12 cellular contexts compared by ENCODE assay signal in genomic region chr9:91186311-91187101, GRCh38.
DNase-seq lines count a peak whose midpoint lies in the region; ATAC-seq, FAIRE-seq and TF ChIP-seq lines count a peak whose summit lies in the region.
"Had no signal": no experiment of that assay in that cellular context is flagged by ENCODE, and none has a peak within 500 bp of the region (broad histone marks: within the 10 kb centered on the region; RNA-seq: fewer than 3 reads in every experiment).

No MANE protein-coding gene starts in this region.

- CTCF ChIA-PET in RWPE1 (lab: Yijun Ruan, JAX), result interaction anchor here (0.6 kb wide), 1 partner anchor 19 kb away, joined by 3 read pairs; no protein-coding TSS in a partner anchor
- CTCF ChIA-PET in endothelial cell of umbilical vein (lab: Charles Lee), result interaction anchor here (0.8 kb wide), 1 partner anchor 11 kb away, joined by 3 read pairs; no protein-coding TSS in a partner anchor

- intact Hi-C loops in endothelial cell of umbilical vein (cut with micrococcal nuclease), result no loop called here

- BruUV-seq in endothelial cell of umbilical vein (replicated peaks; lab: Mats Ljungman, UMichigan), result no TSS peak

- TF ChIP-seq CTCF in RWPE1 (conservative IDR thresholded peaks at IDR 0.05; ENCODE audit: low read depth) (no peak), endothelial cell of umbilical vein (IDR thresholded peaks at IDR 0.05; ENCODE audit: extremely low read depth in 1 of 2, insufficient read depth in 1 of 2, low read depth in 1 of 2, low read length in 2 of 2) (no peak)

- no peak for ATAC-seq in GM21367 (IDR thresholded peaks at IDR 0.05; ENCODE audit: unreplicated experiment)
- ATAC-seq in GM18520 (IDR thresholded peaks at IDR 0.05; ENCODE audit: unreplicated experiment), result no peak

- dilution Hi-C loops in endothelial cell of umbilical vein (cut with MboI; ENCODE audit: extremely low pct_ligation_motif_present, low sequenced_read_pairs), result no loop called here

- H3K27me3 ChIP-seq in endothelial cell of umbilical vein (ENCODE audit: control insufficient read depth in 2 of 2, insufficient read depth in 2 of 2, low read length in 2 of 2), result no peaks in the 10 kb centered on the region
- H3K27me3 ChIP-seq: testis had no signal

- peak; percentile 15 for DNase-seq in SKM-1 treated with dmso at 0.1 percent for 144 hours (lab: John Stamatoyannopoulos, UW; ENCODE audit: unreplicated experiment)
- no peak for DNase-seq in SKM-1 (lab: John Stamatoyannopoulos, UW; ENCODE audit: unreplicated experiment)
- peak; percentile 68 for DNase-seq in RWPE1 (ENCODE audit: low spot score)
- peak; percentile 37 for DNase-seq in endothelial cell of umbilical vein (ENCODE audit: low read depth, low spot score)
- peak; percentile 55 for DNase-seq in stimulated activated CD8-positive, alpha-beta memory T cell treated with anti-CD3 and anti-CD28 coated beads, Interleukin-4, amount 100 ng/mL, for 48 hours
- DNase-seq in SK-N-DZ (ENCODE audit: low spot score), result no peak
- DNase-seq: natural killer cell, NCI-H1092 treated with DMSO at 0.1 percent for 48 hours, testis had no signal

- H3K9me1 ChIP-seq in endothelial cell of umbilical vein (replicated peaks; ENCODE audit: control insufficient read depth, extremely low read depth, insufficient read depth, low read length), result no peaks in the 10 kb centered on the region

- peak; percentile 33 for FAIRE-seq in endothelial cell of umbilical vein (lab: Jason Lieb, UNC)
- FAIRE-seq: A204.1 had no signal

- no peak overlapping the region for H2AFZ ChIP-seq in endothelial cell of umbilical vein (ENCODE audit: low read depth, low read length)

- POLR2A ChIA-PET in RWPE1 (lab: Yijun Ruan, JAX; ENCODE audit: low non-redundant PET), result no interaction called here
- POLR2A ChIA-PET in endothelial cell of umbilical vein (lab: Charles Lee), result no interaction called here

- no peak overlapping the region for H3K4me3 ChIP-seq in endothelial cell of umbilical vein (replicated peaks in 1 of 3; ENCODE audit: insufficient read depth in 1 of 3, low read depth in 1 of 3, low read length in 3 of 3)
- H3K4me3 ChIP-seq: testis had no signal

- peaks cover 10% of the 10 kb centered on the region for H3K4me1 ChIP-seq in endothelial cell of umbilical vein (ENCODE audit: control insufficient read depth, extremely low read depth, insufficient read depth, low read length)
- H3K4me1 ChIP-seq: testis had no signal

- H3K4me2 ChIP-seq in endothelial cell of umbilical vein (ENCODE audit: insufficient read depth, low read length), result peak overlapping the region; percentile 20

- H3K27ac ChIP-seq in RWPE1 (peak overlapping the region; percentile 43), endothelial cell of umbilical vein (ENCODE audit: insufficient read depth, low read depth, low read length) (no peak overlapping the region)
- H3K27ac ChIP-seq: testis had no signal

- H3K36me3 ChIP-seq in endothelial cell of umbilical vein (ENCODE audit: control insufficient read depth in 2 of 2, extremely low read depth in 1 of 2, insufficient read depth in 2 of 2, low read length in 2 of 2), result no peaks in the 10 kb centered on the region

- no peaks in the 10 kb centered on the region for H3K79me2 ChIP-seq in endothelial cell of umbilical vein (ENCODE audit: control insufficient read depth, insufficient read depth, low read length)

- TF ChIP-seq POLR2A in endothelial cell of umbilical vein (IDR thresholded peaks at IDR 0.05; ENCODE audit: low read depth, low read length), result no peak

- H3K9me3 ChIP-seq in endothelial cell of umbilical vein (replicated peaks; ENCODE audit: control insufficient read depth, insufficient read depth, low read length), result no peaks in the 10 kb centered on the region
- H3K9me3 ChIP-seq: testis had no signal

- no peaks in the 10 kb centered on the region for H4K20me1 ChIP-seq in endothelial cell of umbilical vein (replicated peaks; ENCODE audit: control insufficient read depth, extremely low read depth, insufficient read depth, low read length)

- H3K9ac ChIP-seq in endothelial cell of umbilical vein (replicated peaks; ENCODE audit: extremely low read depth, insufficient read depth, low read length), result no peak overlapping the region

TF ChIP-seq in endothelial cell of umbilical vein, 7 proteins besides CTCF, POLR2A, EP300 and RAD21:
- no peak for TF ChIP-seq POLR2AphosphoS5 (IDR thresholded peaks at IDR 0.05; ENCODE audit: insufficient read depth, low read depth, low read length)
- peak; percentile 86 for TF ChIP-seq FOS (IDR thresholded peaks at IDR 0.05; ENCODE audit: borderline replicate concordance, insufficient read depth, low read length)
- peak; percentile 29 for TF ChIP-seq GATA2 (IDR thresholded peaks at IDR 0.05; ENCODE audit: insufficient read depth, insufficient read length, low read depth, low read length)
- TF ChIP-seq MYC (IDR thresholded peaks at IDR 0.05; ENCODE audit: low read depth, low read length), result no peak
- TF ChIP-seq JUN (IDR thresholded peaks at IDR 0.05; ENCODE audit: borderline replicate concordance, insufficient read depth, insufficient read length, low read depth), result peak; percentile 39

Comparison
In these comparisons a context has a peak if more than half of its experiments do, and no peak if none do; other contexts are left out.
1. DNase-seq: peak in SKM-1 treated with dmso at 0.1 percent for 144 hours (single experiment), RWPE1 (single experiment), endothelial cell of umbilical vein (single experiment) and stimulated activated CD8-positive, alpha-beta memory T cell treated with anti-CD3 and anti-CD28 coated beads, Interleukin-4, amount 100 ng/mL, for 48 hours (single experiment); none in SKM-1 (single experiment) and SK-N-DZ (single experiment).